22 cellular contexts compared by ENCODE assay signal in genomic region chr13:75694742-75695141, GRCh38. TPM values are rescaled to one million over a fixed set of nuclear protein-coding genes. Genes with fewer than 3 reads are reported as not detected.
A peak's percentile ranks its signal among the peaks of the same experiment; 100 is the strongest.
DNase-seq lines count a peak whose midpoint lies in the region; ATAC-seq and TF ChIP-seq lines count a peak whose summit lies in the region.
"Had no signal": no experiment of that assay in that cellular context is flagged by ENCODE, and none has a peak within 500 bp of the region (broad histone marks: within the 10 kb centered on the region; RNA-seq: fewer than 3 reads in every experiment).

No MANE protein-coding gene starts in this region.

- no peaks in the 10 kb centered on the region for H3K9me3 ChIP-seq in breast epithelium
- no peaks in the 10 kb centered on the region for H3K9me3 ChIP-seq in upper lobe of right lung
- no peaks in the 10 kb centered on the region for H3K9me3 ChIP-seq in CD8-positive, alpha-beta memory T cell (ENCODE audit: low read length)
- H3K9me3 ChIP-seq: body of pancreas, neutrophil, SJSA1 had no signal

- no peaks in the 10 kb centered on the region for H3K27me3 ChIP-seq in breast epithelium
- no peaks in the 10 kb centered on the region for H3K27me3 ChIP-seq in upper lobe of right lung
- H3K27me3 ChIP-seq in CD8-positive, alpha-beta memory T cell (ENCODE audit: insufficient read depth, low read length, poor library complexity, severe bottlenecking), result no peaks in the 10 kb centered on the region
- H3K27me3 ChIP-seq: body of pancreas, neutrophil, SJSA1 had no signal

- TF ChIP-seq CTCF in MCF 10A (IDR thresholded peaks at IDR 0.05; ENCODE audit: unreplicated experiment) (no peak), breast epithelium (IDR thresholded peaks at IDR 0.05) (no peak), upper lobe of right lung (IDR thresholded peaks at IDR 0.05) (no peak)

- no peak for TF ChIP-seq POLR2A in breast epithelium (IDR thresholded peaks at IDR 0.05)

- no peaks in the 10 kb centered on the region for H3K36me3 Mint-ChIP-seq in MCF 10A (ENCODE audit: insufficient read depth, unreplicated experiment)
- peaks cover 3 to 15% (median 3%) of the 10 kb centered on the region in 3 donors for H3K36me3 Mint-ChIP-seq in CD8-positive, alpha-beta memory T cell

- H3K36me3 ChIP-seq in breast epithelium, result no peaks in the 10 kb centered on the region
- no peaks in the 10 kb centered on the region for H3K36me3 ChIP-seq in upper lobe of right lung
- H3K36me3 ChIP-seq in CD8-positive, alpha-beta memory T cell (ENCODE audit: insufficient read depth, low read length), result no peaks in the 10 kb centered on the region
- H3K36me3 ChIP-seq: left ventricle myocardium inferior, neutrophil, WERI-Rb-1 had no signal

- no peaks in the 10 kb centered on the region for H3K27me3 Mint-ChIP-seq in MCF 10A (ENCODE audit: insufficient read depth, unreplicated experiment)
- no peaks in the 10 kb centered on the region for H3K27me3 Mint-ChIP-seq in CD8-positive, alpha-beta memory T cell
- H3K27me3 Mint-ChIP-seq: activated naive CD8-positive, alpha-beta T cell treated with anti-CD3 and anti-CD28 coated beads for 36 hours; effector memory CD8-positive, alpha-beta T cell had no signal

- H3K27ac Mint-ChIP-seq in MCF 10A (ENCODE audit: low read depth, unreplicated experiment), result peak overlapping the region; percentile 27
- H3K27ac Mint-ChIP-seq in CD8-positive, alpha-beta memory T cell, result no peak overlapping the region
- H3K27ac Mint-ChIP-seq: activated naive CD8-positive, alpha-beta T cell treated with anti-CD3 and anti-CD28 coated beads for 36 hours; activated T-helper 2 cell treated with anti-CD3 and anti-CD28 coated beads, Interferon-gamma antibody, Interleukin-2, Interleukin-4, amounts not matched to agents 10 μg/mL and 5 μg/mL and 100 μg/mL, durations not matched to agents 14 hours and 24 hours and 36 hours; effector memory CD8-positive, alpha-beta T cell had no signal

- H3K4me1 Mint-ChIP-seq in MCF 10A (ENCODE audit: insufficient read depth, unreplicated experiment), result peaks cover 18% of the 10 kb centered on the region
- no peaks in the 10 kb centered on the region for H3K4me1 Mint-ChIP-seq in CD8-positive, alpha-beta memory T cell

- H3K9me3 Mint-ChIP-seq in MCF 10A (ENCODE audit: unreplicated experiment), result no peaks in the 10 kb centered on the region
- H3K9me3 Mint-ChIP-seq in CD8-positive, alpha-beta memory T cell, result peaks cover 0 to 4% (median 0%) of the 10 kb centered on the region in 5 donors
- H3K9me3 Mint-ChIP-seq: activated naive CD8-positive, alpha-beta T cell treated with anti-CD3 and anti-CD28 coated beads for 36 hours; effector memory CD8-positive, alpha-beta T cell had no signal

- intact Hi-C loops in MCF 10A (cut with micrococcal nuclease) (loop anchor here (1.0 to 5.0 kb wide), 5 partner anchors 20 to 1208 kb away; no protein-coding TSS in a partner anchor), breast epithelium (cut with DNase I; ENCODE audit: low total_unique reads) (no loop called here), upper lobe of right lung (cut with DNase I) (no loop called here)

- H3K4me1 ChIP-seq in breast epithelium (no peaks in the 10 kb centered on the region), upper lobe of right lung (peaks cover 4% of the 10 kb centered on the region)
- no peaks in the 10 kb centered on the region for H3K4me1 ChIP-seq in CD8-positive, alpha-beta memory T cell (ENCODE audit: insufficient read depth, low read length)
- H3K4me1 ChIP-seq: left ventricle myocardium inferior had no signal

- POLR2A ChIA-PET in MCF 10A (lab: Yijun Ruan, JAX), result interaction anchor here (0.9 to 6.4 kb wide), 9 partner anchors 9 to 1331 kb away, joined by 3 to 48 read pairs (median 7); no protein-coding TSS in a partner anchor
- POLR2A ChIA-PET in CD8-positive, alpha-beta memory T cell (lab: Charles Lee), result no interaction called here

- BruUV-seq in MCF 10A (replicated peaks; lab: Mats Ljungman, UMichigan), result no TSS peak

- ATAC-seq in upper lobe of right lung, result peak; percentile 79
- ATAC-seq: body of pancreas; effector memory CD8-positive, alpha-beta T cell; HCT116 had no signal

- H3K4me3 ChIP-seq in breast epithelium, result no peak overlapping the region
- H3K4me3 ChIP-seq in upper lobe of right lung, result no peak overlapping the region
- no peak overlapping the region for H3K4me3 ChIP-seq in CD8-positive, alpha-beta memory T cell (ENCODE audit: low read length)
- H3K4me3 ChIP-seq: body of pancreas, left ventricle myocardium inferior, SJSA1 had no signal

- no peak overlapping the region for H3K27ac ChIP-seq in breast epithelium
- peak overlapping the region; percentile 14 for H3K27ac ChIP-seq in epithelial cell of prostate
- H3K27ac ChIP-seq in upper lobe of right lung, result no peak overlapping the region
- no peak overlapping the region for H3K27ac ChIP-seq in CD8-positive, alpha-beta memory T cell (ENCODE audit: low read depth, low read length)
- H3K27ac ChIP-seq: body of pancreas, left ventricle myocardium inferior, neutrophil, SJSA1, WERI-Rb-1 had no signal

- DNase-seq in MCF 10A (ENCODE audit: unreplicated experiment) (peak; percentile 82), breast epithelium (ENCODE audit: low spot score in 2 of 2) (no peak), epithelial cell of prostate (ENCODE audit: low read depth, low spot score) (no peak), mucosa of gallbladder (ENCODE audit: low spot score) (peak; percentile 27), upper lobe of right lung (peak; percentile 66), NCI-H748 (lab: John Stamatoyannopoulos, UW; ENCODE audit: unreplicated experiment) (no peak), NCI-H2081 (lab: John Stamatoyannopoulos, UW) (no peak)
- no peak for DNase-seq in CD8-positive, alpha-beta memory T cell
- DNase-seq: activated CD8-positive, alpha-beta memory T cell treated with anti-CD3 and anti-CD28 coated beads, Interleukin-2, amount 50 U/mL, for 48 hours; activated naive CD8-positive, alpha-beta T cell treated with anti-CD3 and anti-CD28 coated beads for 36 hours; AML-193; body of pancreas; effector memory CD8-positive, alpha-beta T cell; left ventricle myocardium inferior; NCI-H510A; retina; T-helper 2 cell; WERI-Rb-1 had no signal

- CTCF ChIA-PET in MCF 10A (lab: Yijun Ruan, JAX), result interaction anchor here (0.5 to 5.0 kb wide), 34 partner anchors 9 to 1339 kb away, joined by 3 to 93 read pairs (median 12); no protein-coding TSS in a partner anchor
- CTCF ChIA-PET in CD8-positive, alpha-beta memory T cell (lab: Charles Lee), result interaction anchor here (1.0 to 3.9 kb wide), 9 partner anchors 10 to 1209 kb away, joined by 3 to 30 read pairs (median 13); no protein-coding TSS in a partner anchor

- H3K4me3 Mint-ChIP-seq in MCF 10A (ENCODE audit: unreplicated experiment), result no peak overlapping the region
- no peak overlapping the region for H3K4me3 Mint-ChIP-seq in CD8-positive, alpha-beta memory T cell
- H3K4me3 Mint-ChIP-seq: activated naive CD8-positive, alpha-beta T cell treated with anti-CD3 and anti-CD28 coated beads for 36 hours; effector memory CD8-positive, alpha-beta T cell had no signal

RNA-seq across cellular contexts. Expression of gene LMO7, which starts 58.6 kb away (rescaled TPM):
- 30.8 and 47.1 TPM in 2 replicates for total RNA-seq in MCF 10A (2022)
- total RNA-seq in breast epithelium, result 10 to 100 TPM; 11.0 to 71.3 (median 32.8) TPM
- 124 TPM for total RNA-seq in mucosa of gallbladder
- total RNA-seq in upper lobe of right lung, result 549 TPM
- 1 to 10 TPM; 4.6 to 4.7 TPM for total RNA-seq in CD8-positive, alpha-beta memory T cell
- 4.9 TPM for polyA plus RNA-seq in CD8-positive, alpha-beta memory T cell

Comparison
In these comparisons a context has a peak if more than half of its experiments do, and no peak if none do; other contexts are left out.
1. DNase-seq: peak in MCF 10A (single experiment), mucosa of gallbladder (single experiment) and upper lobe of right lung (single experiment); none in breast epithelium (0 of 2), epithelial cell of prostate (single experiment), NCI-H748 (single experiment), NCI-H2081 (0 of 2) and CD8-positive, alpha-beta memory T cell (0 of 5).